In the genomic region with DNA sequence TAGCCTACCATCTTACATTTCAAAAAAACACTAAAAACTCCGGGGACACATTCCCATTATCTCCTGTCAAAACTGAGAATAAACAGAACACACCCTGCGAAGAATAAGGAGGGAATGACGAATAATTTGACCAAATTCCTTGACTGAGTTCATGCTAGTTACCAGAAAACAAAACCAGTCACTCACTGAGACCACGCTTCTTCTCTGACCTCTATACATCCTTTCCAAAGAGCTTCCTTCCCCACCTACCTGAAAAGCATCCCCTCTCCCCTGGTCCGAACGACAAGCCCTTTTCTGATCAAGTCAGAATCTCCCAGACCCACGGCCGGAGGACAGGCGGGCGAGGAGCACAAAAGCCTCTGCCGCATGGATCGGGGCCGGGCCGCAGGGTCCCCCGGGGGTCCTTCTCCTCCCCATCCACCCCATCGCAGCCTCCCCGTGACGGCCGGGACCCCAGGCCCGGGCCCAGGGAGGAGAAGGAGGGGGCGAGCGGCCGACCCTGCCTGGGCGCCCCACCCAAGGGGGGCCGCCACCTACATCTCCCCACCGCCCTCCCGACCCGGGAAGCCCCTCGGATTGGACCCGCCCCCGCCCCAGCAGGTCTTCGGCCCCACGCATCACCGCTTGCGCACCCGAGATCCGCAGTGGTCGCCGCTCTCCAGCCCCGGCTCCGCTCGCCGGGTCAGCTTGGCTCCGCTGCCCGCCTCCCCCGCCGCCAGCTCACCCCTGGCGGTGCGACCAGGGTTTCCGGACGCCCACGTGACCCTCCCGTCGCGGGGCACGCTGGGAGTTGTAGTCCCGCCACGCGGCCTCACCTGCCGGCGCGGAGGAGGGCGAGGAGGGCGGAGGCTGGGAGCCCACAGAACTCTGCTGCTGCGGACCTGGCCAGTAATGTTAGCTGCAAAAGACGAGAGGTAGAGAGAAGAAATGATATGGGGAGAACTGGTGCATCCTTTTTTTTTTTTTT, we compare ENCODE assay signal across 1 cellular context.
TF ChIP-seq lines count a peak whose summit lies in the region.

TSS of gene SLC37A3 (minus strand) at position 747 of the 967 bp plus-strand sequence. CDS start 16,004 bp downstream, outside the sequence.

TF ChIP-seq in K562, 482 proteins besides CTCF, POLR2A, EP300 and RAD21 (continued from another document and continues in another):
- TF ChIP-seq RBM34 (IDR thresholded peaks at IDR 0.05; ENCODE audit: borderline replicate concordance, insufficient read depth, low read length) (0 out of 2 replicates have a peak, but pooled peaks have one; percentile 77), SETDB1 (IDR thresholded peaks at IDR 0.05; ENCODE audit: low read length) (no peak), HDAC2 (IDR thresholded peaks at IDR 0.05) (no peak; the same call in 1 of the 2 replicates), ELF1 (tag; IDR thresholded peaks at IDR 0.05) (peak; percentile 90), GATAD2A (IDR thresholded peaks at IDR 0.05) (peak; percentile 82; the same call in 1 of the 2 replicates), RNF219 (CRISPR knock-in tag; IDR thresholded peaks at IDR 0.05) (no peak), ARID2 (IDR thresholded peaks at IDR 0.05) (no peak), TGIF2 (CRISPR knock-in tag; IDR thresholded peaks at IDR 0.05) (no peak), SMARCB1 (IDR thresholded peaks at IDR 0.05; ENCODE audit: insufficient read length, low read depth) (no peak), FOXJ3 (CRISPR knock-in tag; IDR thresholded peaks at IDR 0.05) (no peak), NFE2L1 (tag; IDR thresholded peaks at IDR 0.05; ENCODE audit: borderline replicate concordance, low read depth) (no peak), BCL6 (CRISPR knock-in tag; IDR thresholded peaks at IDR 0.05) (no peak), JUNB (CRISPR knock-in tag; conservative IDR thresholded peaks at IDR 0.05) (no peak), FOXP1 (CRISPR knock-in tag; IDR thresholded peaks at IDR 0.05) (no peak), ZNF280B (CRISPR knock-in tag; IDR thresholded peaks at IDR 0.05) (no peak), HDAC3 (IDR thresholded peaks at IDR 0.05; ENCODE audit: borderline replicate concordance, partially characterized antibody) (no peak), GATAD2B (IDR thresholded peaks at IDR 0.05; ENCODE audit: borderline replicate concordance) (no peak), CHCHD3 (CRISPR knock-in tag; IDR thresholded peaks at IDR 0.05) (0 out of 2 replicates have a peak, but pooled peaks have one; percentile 33), ZBTB11 (CRISPR knock-in tag; IDR thresholded peaks at IDR 0.05) (peak in 1 of 3 experiments; percentile 71; a peak in 2 of 6 replicates), CBFA2T2 (conservative IDR thresholded peaks at IDR 0.05) (peak; percentile 83), STAG1 (CRISPR knock-in tag; IDR thresholded peaks at IDR 0.05; ENCODE audit: borderline replicate concordance) (no peak), NFIX (CRISPR knock-in tag; IDR thresholded peaks at IDR 0.05; ENCODE audit: low read depth) (no peak), RBM14 (IDR thresholded peaks at IDR 0.05; ENCODE audit: borderline replicate concordance, insufficient read depth, low read depth, low read length) (no peak), KLF10 (CRISPR knock-in tag; IDR thresholded peaks at IDR 0.05) (no peak), ATF7 (IDR thresholded peaks at IDR 0.05) (peak; percentile 34; the same call in 1 of the 2 replicates), ZNF699 (CRISPR knock-in tag; IDR thresholded peaks at IDR 0.05; ENCODE audit: insufficient replicate concordance) (no peak), FOXM1 (IDR thresholded peaks at IDR 0.05; ENCODE audit: low read depth) (no peak), FOXM1 (CRISPR knock-in tag; IDR thresholded peaks at IDR 0.05; ENCODE audit: low read depth) (no peak), CBFB (CRISPR knock-in tag; IDR thresholded peaks at IDR 0.05) (no peak), BDP1 (IDR thresholded peaks at IDR 0.05; ENCODE audit: insufficient read depth, insufficient read length) (no peak), MECOM (CRISPR knock-in tag; IDR thresholded peaks at IDR 0.05) (no peak), ASH1L (IDR thresholded peaks at IDR 0.05; ENCODE audit: borderline replicate concordance, low read depth, partially characterized antibody) (no peak), MAX (CRISPR knock-in tag; IDR thresholded peaks at IDR 0.05) (peak; percentile 95), MAFK (IDR thresholded peaks at IDR 0.05; ENCODE audit: low read length) (no peak), LEF1 (IDR thresholded peaks at IDR 0.05) (no peak), CEBPG (CRISPR knock-in tag; IDR thresholded peaks at IDR 0.05) (no peak), CEBPG (tag; conservative IDR thresholded peaks at IDR 0.05 in 1 of 2, IDR thresholded peaks at IDR 0.05 in 1 of 2) (no peak), SFPQ (IDR thresholded peaks at IDR 0.05; ENCODE audit: low read depth, low read length) (no peak), BRD9 (IDR thresholded peaks at IDR 0.05; ENCODE audit: low read depth, partially characterized antibody) (no peak), OTX1 (CRISPR knock-in tag; IDR thresholded peaks at IDR 0.05) (no peak), ZNF23 (CRISPR knock-in tag; IDR thresholded peaks at IDR 0.05) (no peak), ZNF311 (CRISPR knock-in tag; IDR thresholded peaks at IDR 0.05) (no peak), CAMTA2 (CRISPR knock-in tag; conservative IDR thresholded peaks at IDR 0.05) (no peak), PHF20 (IDR thresholded peaks at IDR 0.05; ENCODE audit: partially characterized antibody) (peak; percentile 74), KHSRP (IDR thresholded peaks at IDR 0.05) (no peak), ZNF324 (CRISPR knock-in tag; IDR thresholded peaks at IDR 0.05) (no peak), RB1 (IDR thresholded peaks at IDR 0.05; ENCODE audit: low read depth) (peak; percentile 90), FOXJ2 (tag; IDR thresholded peaks at IDR 0.05) (no peak), DNMT1 (IDR thresholded peaks at IDR 0.05) (no peak), NBN (IDR thresholded peaks at IDR 0.05; ENCODE audit: low read depth) (peak; percentile 70)
- TF ChIP-seq, protein P1, sequence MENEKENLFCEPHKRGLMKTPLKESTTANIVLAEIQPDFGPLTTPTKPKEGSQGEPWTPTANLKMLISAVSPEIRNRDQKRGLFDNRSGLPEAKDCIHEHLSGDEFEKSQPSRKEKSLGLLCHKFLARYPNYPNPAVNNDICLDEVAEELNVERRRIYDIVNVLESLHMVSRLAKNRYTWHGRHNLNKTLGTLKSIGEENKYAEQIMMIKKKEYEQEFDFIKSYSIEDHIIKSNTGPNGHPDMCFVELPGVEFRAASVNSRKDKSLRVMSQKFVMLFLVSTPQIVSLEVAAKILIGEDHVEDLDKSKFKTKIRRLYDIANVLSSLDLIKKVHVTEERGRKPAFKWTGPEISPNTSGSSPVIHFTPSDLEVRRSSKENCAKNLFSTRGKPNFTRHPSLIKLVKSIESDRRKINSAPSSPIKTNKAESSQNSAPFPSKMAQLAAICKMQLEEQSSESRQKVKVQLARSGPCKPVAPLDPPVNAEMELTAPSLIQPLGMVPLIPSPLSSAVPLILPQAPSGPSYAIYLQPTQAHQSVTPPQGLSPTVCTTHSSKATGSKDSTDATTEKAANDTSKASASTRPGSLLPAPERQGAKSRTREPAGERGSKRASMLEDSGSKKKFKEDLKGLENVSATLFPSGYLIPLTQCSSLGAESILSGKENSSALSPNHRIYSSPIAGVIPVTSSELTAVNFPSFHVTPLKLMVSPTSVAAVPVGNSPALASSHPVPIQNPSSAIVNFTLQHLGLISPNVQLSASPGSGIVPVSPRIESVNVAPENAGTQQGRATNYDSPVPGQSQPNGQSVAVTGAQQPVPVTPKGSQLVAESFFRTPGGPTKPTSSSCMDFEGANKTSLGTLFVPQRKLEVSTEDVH (IDR thresholded peaks at IDR 0.05; ENCODE audit: low read depth, partially characterized antibody) = no peak
- TF ChIP-seq, protein P2, sequence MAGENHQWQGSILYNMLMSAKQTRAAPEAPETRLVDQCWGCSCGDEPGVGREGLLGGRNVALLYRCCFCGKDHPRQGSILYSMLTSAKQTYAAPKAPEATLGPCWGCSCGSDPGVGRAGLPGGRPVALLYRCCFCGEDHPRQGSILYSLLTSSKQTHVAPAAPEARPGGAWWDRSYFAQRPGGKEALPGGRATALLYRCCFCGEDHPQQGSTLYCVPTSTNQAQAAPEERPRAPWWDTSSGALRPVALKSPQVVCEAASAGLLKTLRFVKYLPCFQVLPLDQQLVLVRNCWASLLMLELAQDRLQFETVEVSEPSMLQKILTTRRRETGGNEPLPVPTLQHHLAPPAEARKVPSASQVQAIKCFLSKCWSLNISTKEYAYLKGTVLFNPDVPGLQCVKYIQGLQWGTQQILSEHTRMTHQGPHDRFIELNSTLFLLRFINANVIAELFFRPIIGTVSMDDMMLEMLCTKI (IDR thresholded peaks at IDR 0.05; ENCODE audit: partially characterized antibody) = no peak
- TF ChIP-seq, protein P3, sequence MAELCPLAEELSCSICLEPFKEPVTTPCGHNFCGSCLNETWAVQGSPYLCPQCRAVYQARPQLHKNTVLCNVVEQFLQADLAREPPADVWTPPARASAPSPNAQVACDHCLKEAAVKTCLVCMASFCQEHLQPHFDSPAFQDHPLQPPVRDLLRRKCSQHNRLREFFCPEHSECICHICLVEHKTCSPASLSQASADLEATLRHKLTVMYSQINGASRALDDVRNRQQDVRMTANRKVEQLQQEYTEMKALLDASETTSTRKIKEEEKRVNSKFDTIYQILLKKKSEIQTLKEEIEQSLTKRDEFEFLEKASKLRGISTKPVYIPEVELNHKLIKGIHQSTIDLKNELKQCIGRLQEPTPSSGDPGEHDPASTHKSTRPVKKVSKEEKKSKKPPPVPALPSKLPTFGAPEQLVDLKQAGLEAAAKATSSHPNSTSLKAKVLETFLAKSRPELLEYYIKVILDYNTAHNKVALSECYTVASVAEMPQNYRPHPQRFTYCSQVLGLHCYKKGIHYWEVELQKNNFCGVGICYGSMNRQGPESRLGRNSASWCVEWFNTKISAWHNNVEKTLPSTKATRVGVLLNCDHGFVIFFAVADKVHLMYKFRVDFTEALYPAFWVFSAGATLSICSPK (IDR thresholded peaks at IDR 0.05; ENCODE audit: borderline replicate concordance) = 0 out of 2 replicates have a peak, but pooled peaks have one; percentile 65
